14 cellular contexts compared by ENCODE assay signal in the genomic region with DNA sequence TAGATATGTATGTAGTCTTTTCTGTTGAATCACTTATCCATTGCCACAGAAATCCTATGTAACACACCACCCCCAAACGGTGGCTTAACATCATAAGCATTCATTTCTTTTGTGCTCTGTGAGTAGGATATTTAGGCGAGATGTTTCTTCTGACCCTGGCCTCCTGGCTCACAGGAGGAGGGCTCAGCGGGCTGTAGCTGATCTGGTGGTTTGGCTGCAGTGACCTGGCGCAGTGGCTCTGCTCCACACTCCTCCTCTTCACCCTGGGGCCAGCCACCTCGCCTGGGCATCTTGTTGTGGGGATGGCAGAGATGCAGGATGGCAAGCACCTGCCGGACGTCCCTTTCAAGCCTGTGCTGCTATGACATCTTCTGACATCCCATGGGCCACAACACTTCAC.
"Had no signal": no experiment of that assay in that cellular context is flagged by ENCODE, and none has a peak within 500 bp of the region (broad histone marks: within the 10 kb centered on the region; RNA-seq: fewer than 3 reads in every experiment).

No MANE protein-coding gene starts in this region.

- H3K27me3 Mint-ChIP-seq: activated CD4-positive, alpha-beta T cell treated with anti-CD3 and anti-CD28 coated beads for 36 hours; activated naive CD8-positive, alpha-beta T cell treated with anti-CD3 and anti-CD28 coated beads, Interleukin-2, amount 50 U/mL, for 24 hours had no signal

- H3K36me3 ChIP-seq: colonic mucosa, gastroesophageal sphincter, pancreas had no signal

- H3K27ac ChIP-seq: colonic mucosa, gastroesophageal sphincter, pancreas, testis, VCaP had no signal

- FAIRE-seq: astrocyte, pancreas had no signal

- H3K9me3 ChIP-seq: colonic mucosa, gastroesophageal sphincter, pancreas, testis had no signal

- H3K4me3 Mint-ChIP-seq: activated CD4-positive, alpha-beta T cell treated with anti-CD3 and anti-CD28 coated beads for 36 hours; activated naive CD8-positive, alpha-beta T cell treated with anti-CD3 and anti-CD28 coated beads, Interleukin-2, amount 50 U/mL, for 24 hours; T-helper 2 cell treated with Interferon-gamma antibody and Interleukin-4, amounts not matched to agents 5 μg/mL and 100 μg/mL, for 36 hours had no signal

- H3K9me3 Mint-ChIP-seq: activated naive CD8-positive, alpha-beta T cell treated with anti-CD3 and anti-CD28 coated beads, Interleukin-2, amount 50 U/mL, for 24 hours; T-helper 2 cell treated with Interferon-gamma antibody and Interleukin-4, amounts not matched to agents 5 μg/mL and 100 μg/mL, for 36 hours had no signal

- DNase-seq: activated CD4-positive, alpha-beta T cell treated with anti-CD3 and anti-CD28 coated beads for 36 hours; activated naive CD4-positive, alpha-beta T cell treated with Interleukin-2 at 50 U/mL for 16 hours; activated naive CD8-positive, alpha-beta T cell treated with anti-CD3 and anti-CD28 coated beads, Interleukin-2, amount 50 U/mL, for 24 hours; colonic mucosa; effector CD4-positive, alpha-beta T cell; pancreas; stimulated activated CD4-positive, alpha-beta T cell treated with anti-CD3 and anti-CD28 coated beads, Interleukin-4, amount 100 ng/mL, for 1 hour; stimulated activated CD8-positive, alpha-beta memory T cell treated with anti-CD3 and anti-CD28 coated beads, Interleukin-4, amount 100 ng/mL, for 48 hours; stimulated activated naive CD8-positive, alpha-beta T cell treated with anti-CD3 and anti-CD28 coated beads, Interleukin-15, Interleukin-2, amounts not matched to agents 100 U/mL and 50 U/mL, for 24 hours; testis had no signal

- H3K27me3 ChIP-seq: colonic mucosa, gastroesophageal sphincter, pancreas, testis had no signal

- H3K4me1 ChIP-seq: colonic mucosa, pancreas, testis had no signal

- H3K27ac Mint-ChIP-seq: activated CD4-positive, alpha-beta T cell treated with anti-CD3 and anti-CD28 coated beads for 36 hours; activated naive CD8-positive, alpha-beta T cell treated with anti-CD3 and anti-CD28 coated beads, Interleukin-2, amount 50 U/mL, for 24 hours; T-helper 2 cell treated with Interferon-gamma antibody and Interleukin-4, amounts not matched to agents 5 μg/mL and 100 μg/mL, for 36 hours had no signal

- H3K4me1 Mint-ChIP-seq: activated CD4-positive, alpha-beta T cell treated with anti-CD3 and anti-CD28 coated beads for 36 hours; activated naive CD8-positive, alpha-beta T cell treated with anti-CD3 and anti-CD28 coated beads, Interleukin-2, amount 50 U/mL, for 24 hours had no signal

- ATAC-seq: activated CD4-positive, alpha-beta T cell treated with anti-CD3 and anti-CD28 coated beads for 36 hours; activated naive CD8-positive, alpha-beta T cell treated with anti-CD3 and anti-CD28 coated beads, Interleukin-2, amount 50 U/mL, for 24 hours; gastroesophageal sphincter; pancreas; stimulated activated naive CD8-positive, alpha-beta T cell treated with anti-CD3 and anti-CD28 coated beads, Interleukin-15, Interleukin-2, amounts not matched to agents 100 U/mL and 50 U/mL, for 24 hours had no signal

- H3K4me3 ChIP-seq: colonic mucosa, gastroesophageal sphincter, pancreas, testis had no signal
